ENCODE assay signal across 14 cellular contexts in the genomic region with DNA sequence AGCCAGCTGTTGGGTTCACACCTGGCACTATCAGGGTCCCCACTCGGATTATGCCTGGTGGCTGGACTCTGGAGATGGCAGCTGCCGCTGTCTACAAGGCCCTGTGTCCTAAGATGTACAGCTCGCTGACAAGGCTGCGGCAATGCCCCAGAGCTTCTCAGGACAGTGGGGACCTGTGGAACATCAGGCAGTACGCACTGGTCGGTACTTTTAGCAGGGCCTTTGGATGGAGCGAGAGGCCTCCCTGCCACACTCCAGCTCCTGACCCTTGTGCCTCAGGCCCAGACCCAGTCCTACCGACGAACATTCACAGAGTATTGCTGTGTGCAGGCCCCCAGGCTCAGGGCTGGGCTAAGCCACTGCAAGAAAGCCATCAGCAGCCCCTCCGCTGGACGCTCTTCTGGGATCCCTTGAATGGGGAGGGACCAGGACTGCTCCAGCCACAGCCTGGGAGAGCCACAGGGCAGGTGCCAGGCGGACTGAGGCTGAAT. TPM values are rescaled to one million over a fixed set of nuclear protein-coding genes. Genes with fewer than 3 reads are reported as not detected.
DNase-seq lines count a peak whose midpoint lies in the region; ATAC-seq lines count a peak whose summit lies in the region.
"Had no signal": no experiment of that assay in that cellular context is flagged by ENCODE, and none has a peak within 500 bp of the region (broad histone marks: within the 10 kb centered on the region; RNA-seq: fewer than 3 reads in every experiment).

No MANE protein-coding gene starts in this region.

- ATAC-seq in activated naive CD4-positive, alpha-beta T cell treated with anti-CD3 and anti-CD28 coated beads, Interleukin-2, amount 50 U/mL, for 72 hours: peak; percentile 13 to 38
- ATAC-seq in HG02759 (IDR thresholded peaks at IDR 0.05; ENCODE audit: unreplicated experiment): peak; percentile 18
- peak; percentile 13 for ATAC-seq in stimulated activated naive CD8-positive, alpha-beta T cell treated with anti-CD3 and anti-CD28 coated beads, Interleukin-15, Interleukin-2, amounts not matched to agents 100 U/mL and 50 U/mL, for 24 hours

- H3K9me3 Mint-ChIP-seq in activated naive CD4-positive, alpha-beta T cell treated with anti-CD3 and anti-CD28 coated beads, Interleukin-2, amount 50 U/mL, for 72 hours: no peaks in the 10 kb centered on the region
- H3K9me3 Mint-ChIP-seq: naive thymus-derived CD4-positive, alpha-beta T cell; T-helper 2 cell treated with Interferon-gamma antibody and Interleukin-4, amounts not matched to agents 5 μg/mL and 100 μg/mL, for 36 hours had no signal

- DNase-seq in activated naive CD4-positive, alpha-beta T cell treated with anti-CD3 and anti-CD28 coated beads, Interleukin-2, amount 50 U/mL, for 72 hours (ENCODE audit: low spot score in 2 of 2): peak; percentile 2 to 21
- no peak for DNase-seq in activated naive CD4-positive, alpha-beta T cell treated with anti-CD3 and anti-CD28 coated beads, Interleukin-2, amount 50 U/mL, for 16 hours
- DNase-seq in hepatic stellate cell (ENCODE audit: low spot score) (peak; percentile 4), NCI-H1105 treated with DMSO at 0.1 percent for 48 hours (lab: John Stamatoyannopoulos, UW) (no peak), NCI-H774 (lab: John Stamatoyannopoulos, UW) (no peak), T-helper 1 cell (no peak)
- no peak for DNase-seq in stimulated activated naive CD8-positive, alpha-beta T cell treated with anti-CD3 and anti-CD28 coated beads, Interleukin-15, Interleukin-2, amounts not matched to agents 100 U/mL and 50 U/mL, for 24 hours
- DNase-seq: GF-D8 had no signal

- H3K36me3 Mint-ChIP-seq in activated naive CD4-positive, alpha-beta T cell treated with anti-CD3 and anti-CD28 coated beads, Interleukin-2, amount 50 U/mL, for 72 hours: no peaks in the 10 kb centered on the region
- H3K36me3 Mint-ChIP-seq: naive thymus-derived CD4-positive, alpha-beta T cell had no signal

- no peak overlapping the region for H3K27ac Mint-ChIP-seq in activated naive CD4-positive, alpha-beta T cell treated with anti-CD3 and anti-CD28 coated beads, Interleukin-2, amount 50 U/mL, for 72 hours
- H3K27ac Mint-ChIP-seq: T-helper 2 cell treated with Interferon-gamma antibody and Interleukin-4, amounts not matched to agents 5 μg/mL and 100 μg/mL, for 36 hours had no signal

RNA-seq across cellular contexts. Expression of a gene that starts 45.7 kb away (rescaled TPM):
- not detected for total RNA-seq in activated naive CD4-positive, alpha-beta T cell treated with anti-CD3 and anti-CD28 coated beads, Interleukin-2, amount 50 U/mL, for 72 hours
- total RNA-seq: Calu3; GM23248; naive thymus-derived CD4-positive, alpha-beta T cell; Right ventricle myocardium superior had no signal

Comparison
In these comparisons a context has a peak if more than half of its experiments do, and no peak if none do; other contexts are left out.
1. DNase-seq: peak in activated naive CD4-positive, alpha-beta T cell treated with anti-CD3 and anti-CD28 coated beads, Interleukin-2, amount 50 U/mL, for 72 hours (2 of 2) and hepatic stellate cell (single experiment); none in activated naive CD4-positive, alpha-beta T cell treated with anti-CD3 and anti-CD28 coated beads, Interleukin-2, amount 50 U/mL, for 16 hours (single experiment), stimulated activated naive CD8-positive, alpha-beta T cell treated with anti-CD3 and anti-CD28 coated beads, Interleukin-15, Interleukin-2, amounts not matched to agents 100 U/mL and 50 U/mL, for 24 hours (single experiment), NCI-H1105 treated with DMSO at 0.1 percent for 48 hours (single experiment), NCI-H774 (single experiment) and T-helper 1 cell (0 of 5).
2. Peak in every context shown above with its lines, with median percentiles within 50 percentile points of each other: ATAC-seq.